ENCODE assay signal across 14 cellular contexts in the genomic region with DNA sequence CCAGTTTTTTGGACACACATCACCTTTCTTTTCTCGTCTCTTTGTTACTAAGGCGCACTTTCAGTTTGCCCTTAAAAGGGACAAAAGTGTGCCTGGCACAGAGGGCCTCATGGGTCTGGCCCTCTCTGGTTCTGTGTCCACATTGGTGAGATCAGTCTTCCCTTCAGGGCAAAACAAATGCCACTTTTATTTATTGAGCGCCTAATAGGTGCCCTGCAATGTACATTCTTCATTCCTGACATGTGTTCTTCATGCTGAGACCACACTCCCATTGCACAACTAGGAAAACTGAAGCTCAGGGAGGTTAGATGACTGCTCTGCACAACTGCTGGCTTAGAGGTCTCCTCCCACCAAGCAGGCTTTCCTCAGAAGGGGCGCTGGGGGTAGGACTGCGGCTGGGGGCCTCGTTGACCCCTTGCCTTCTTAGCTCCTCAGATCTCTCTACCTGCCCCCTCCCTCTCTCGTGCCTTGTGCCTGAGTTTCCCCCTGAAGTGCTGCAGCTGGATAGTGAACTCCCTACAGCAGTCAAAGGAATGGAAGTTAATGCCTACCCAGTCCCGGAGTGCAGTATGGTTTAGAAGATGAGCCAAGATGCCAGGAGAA.
A peak's percentile ranks its signal among the peaks of the same experiment; 100 is the strongest.
DNase-seq lines count a peak whose midpoint lies in the region; ATAC-seq and TF ChIP-seq lines count a peak whose summit lies in the region.
"Had no signal": no experiment of that assay in that cellular context is flagged by ENCODE, and none has a peak within 500 bp of the region (broad histone marks: within the 10 kb centered on the region; RNA-seq: fewer than 3 reads in every experiment).

No MANE protein-coding gene starts in this region.

- TF ChIP-seq CTCF in choroid plexus epithelial cell (conservative IDR thresholded peaks at IDR 0.05; ENCODE audit: low read depth, low read length) (no peak), nephron (IDR thresholded peaks at IDR 0.05; ENCODE audit: unreplicated experiment in 3 of 3) (no peak)

- ATAC-seq in right cardiac atrium (no peak), HG02678 (IDR thresholded peaks at IDR 0.05; ENCODE audit: unreplicated experiment) (no peak)
- no peak for ATAC-seq in stimulated activated naive CD8-positive, alpha-beta T cell treated with anti-CD3 and anti-CD28 coated beads, Interleukin-15, amount 100 ng/mL, for 72 hours
- ATAC-seq: GM23338, Right ventricle myocardium inferior had no signal

- peaks cover 35% of the 10 kb centered on the region for H3K4me1 Mint-ChIP-seq in nephron
- H3K4me1 Mint-ChIP-seq in stimulated activated naive CD8-positive, alpha-beta T cell treated with anti-CD3 and anti-CD28 coated beads, Interleukin-15, amount 100 ng/mL, for 72 hours, result no peaks in the 10 kb centered on the region

- no peaks in the 10 kb centered on the region for H3K36me3 Mint-ChIP-seq in nephron (ENCODE audit: low read depth)

- WGBS in right cardiac atrium, result 64% methylated on average over 8 of the region's 8 CpGs

- peak overlapping the region; percentile 73 to 82 (median 79) for H3K27ac Mint-ChIP-seq in nephron
- H3K27ac Mint-ChIP-seq in stimulated activated naive CD8-positive, alpha-beta T cell treated with anti-CD3 and anti-CD28 coated beads, Interleukin-15, amount 100 ng/mL, for 72 hours, result no peak overlapping the region
- H3K27ac Mint-ChIP-seq: GM23338 had no signal

- intact Hi-C loops in cardiac septum (cut with DNase I) (no loop called here), right cardiac atrium (cut with DNase I) (no loop called here)

- H3K4me3 ChIP-seq in right cardiac atrium (ENCODE audit: low read length) (no peak overlapping the region), choroid plexus epithelial cell (ENCODE audit: low read depth, low read length) (no peak overlapping the region)
- H3K4me3 ChIP-seq: GM23338 had no signal

- H3K27me3 Mint-ChIP-seq in nephron (ENCODE audit: low read depth), result peaks cover 10% of the 10 kb centered on the region
- peaks cover 17% of the 10 kb centered on the region for H3K27me3 Mint-ChIP-seq in stimulated activated naive CD8-positive, alpha-beta T cell treated with anti-CD3 and anti-CD28 coated beads, Interleukin-15, amount 100 ng/mL, for 72 hours

- peaks cover 15% of the 10 kb centered on the region for H3K9me3 Mint-ChIP-seq in nephron
- H3K9me3 Mint-ChIP-seq in stimulated activated naive CD8-positive, alpha-beta T cell treated with anti-CD3 and anti-CD28 coated beads, Interleukin-15, amount 100 ng/mL, for 72 hours, result peaks cover 0 to 7% of the 10 kb centered on the region in 2 donors

- H3K4me3 Mint-ChIP-seq in nephron, result no peak overlapping the region
- no peak overlapping the region for H3K4me3 Mint-ChIP-seq in stimulated activated naive CD8-positive, alpha-beta T cell treated with anti-CD3 and anti-CD28 coated beads, Interleukin-15, amount 100 ng/mL, for 72 hours
- H3K4me3 Mint-ChIP-seq: GM23338 had no signal

- no peak overlapping the region for H3K27ac ChIP-seq in right cardiac atrium (ENCODE audit: low read length)
- H3K27ac ChIP-seq: KMS-11 had no signal

- no peaks in the 10 kb centered on the region for H3K4me1 ChIP-seq in right cardiac atrium (ENCODE audit: control insufficient read depth, insufficient read depth, low read length)

- H3K27me3 ChIP-seq in right cardiac atrium (ENCODE audit: control insufficient read depth, insufficient read depth), result no peaks in the 10 kb centered on the region

- DNase-seq in cardiac septum (ENCODE audit: low spot score) (peak; percentile 35), right cardiac atrium (no peak), choroid plexus epithelial cell (ENCODE audit: low read depth) (peak; percentile 2), DMS79 treated with DMSO at 0.1 percent for 48 hours (lab: John Stamatoyannopoulos, UW) (no peak)
- no peak for DNase-seq in activated naive CD4-positive, alpha-beta T cell (lab: John Stamatoyannopoulos, UW)
- DNase-seq in stimulated activated naive CD8-positive, alpha-beta T cell treated with anti-CD3 and anti-CD28 coated beads, Interleukin-15, amount 100 ng/mL, for 72 hours, result no peak
- DNase-seq: C1 segment of cervical spinal cord, DMS 273 treated with DMSO at 0.1 percent for 48 hours, GF-D8 had no signal

- H3K9me3 ChIP-seq in right cardiac atrium (ENCODE audit: control insufficient read depth, low read length), result no peaks in the 10 kb centered on the region

Comparison
In these comparisons a context has a peak if more than half of its experiments do, and no peak if none do; other contexts are left out.
1. DNase-seq: peak in cardiac septum (single experiment) and choroid plexus epithelial cell (single experiment); none in right cardiac atrium (0 of 3), DMS79 treated with DMSO at 0.1 percent for 48 hours (single experiment), activated naive CD4-positive, alpha-beta T cell (0 of 4) and stimulated activated naive CD8-positive, alpha-beta T cell treated with anti-CD3 and anti-CD28 coated beads, Interleukin-15, amount 100 ng/mL, for 72 hours (0 of 2).
2. H3K27ac Mint-ChIP-seq: peak in nephron (3 of 3); none in stimulated activated naive CD8-positive, alpha-beta T cell treated with anti-CD3 and anti-CD28 coated beads, Interleukin-15, amount 100 ng/mL, for 72 hours (0 of 2).